ENCODE assay signal across 32 cellular contexts in the genomic region with DNA sequence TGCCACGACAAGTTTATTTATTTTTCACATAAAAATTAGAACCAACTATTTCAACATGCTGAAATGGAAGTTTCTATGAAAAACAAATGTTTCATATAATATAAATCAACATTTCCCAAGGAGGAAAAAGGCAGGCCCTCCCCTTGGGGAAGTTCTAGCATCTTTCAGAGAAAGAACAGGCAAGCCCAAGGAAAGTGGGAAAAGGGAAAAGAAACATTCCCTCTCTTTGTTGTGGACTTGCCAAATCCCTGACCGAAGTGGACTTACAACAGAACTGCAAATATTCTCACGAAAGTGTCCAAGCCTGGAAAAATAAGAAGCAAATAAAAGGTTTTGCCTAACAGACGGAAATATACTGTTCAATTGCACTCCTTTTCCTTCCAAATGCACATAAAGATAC.
"Had no signal": no experiment of that assay in that cellular context is flagged by ENCODE, and none has a peak within 500 bp of the region (broad histone marks: within the 10 kb centered on the region; RNA-seq: fewer than 3 reads in every experiment).

No MANE protein-coding gene starts in this region.

- H3K4me3 ChIP-seq: ascending aorta, cardiac muscle cell had no signal

- ATAC-seq: activated CD4-positive, CD25-positive, alpha-beta regulatory T cell treated with anti-CD3 and anti-CD28 coated beads, Interleukin-2, amount 50 U/mL, for 24 hours; activated CD8-positive, alpha-beta T cell treated with anti-CD3 and anti-CD28 coated beads for 36 hours; activated naive CD4-positive, alpha-beta T cell treated with anti-CD3 and anti-CD28 coated beads, Interleukin-2, amount 50 U/mL, for 72 hours; activated T-cell treated with anti-CD3 and anti-CD28 coated beads, Interleukin-2, amount 50 U/mL, for 4 hours; activated T-cell treated with anti-CD3 and anti-CD28 coated beads, Interleukin-2, amount 50 U/mL, for 72 hours; activated T-helper 17 cell treated with anti-CD3 and anti-CD28 coated beads, Interleukin-2, amount 50 U/mL, for 72 hours; WTC11 had no signal

- H3K27me3 ChIP-seq: ascending aorta, cardiac muscle cell had no signal

- DNase-seq: activated CD4-positive, alpha-beta memory T cell treated with anti-CD3 and anti-CD28 coated beads for 36 hours; activated CD4-positive, alpha-beta T cell treated with anti-CD3 and anti-CD28 coated beads for 4 hours; activated CD4-positive, alpha-beta T cell treated with anti-CD3 and anti-CD28 coated beads, Interleukin-2, amount 10 ng/mL, durations not matched to agents 24 days and 14 days; activated CD4-positive, alpha-beta T cell treated with anti-CD3 and anti-CD28 coated beads, Interleukin-2, amount 50 U/mL, for 1 hour; activated CD4-positive, alpha-beta T cell treated with anti-CD3 and anti-CD28 coated beads, Interleukin-2, amount 50 U/mL, for 4 hours; activated CD4-positive, CD25-positive, alpha-beta regulatory T cell; activated CD8-positive, alpha-beta memory T cell treated with anti-CD3 and anti-CD28 coated beads, Interleukin-2, amount 50 U/mL, for 4 hours; activated CD8-positive, alpha-beta T cell treated with anti-CD3 and anti-CD28 coated beads for 36 hours; activated effector memory CD4-positive, alpha-beta T cell treated with anti-CD3 and anti-CD28 coated beads, Interleukin-2, amount 50 U/mL, for 16 hours; activated gamma-delta T cell treated with Interleukin-2 at 50 U/mL for 16 hours; activated naive CD4-positive, alpha-beta T cell; activated naive CD4-positive, alpha-beta T cell treated with anti-CD3 and anti-CD28 coated beads for 36 hours; activated naive CD4-positive, alpha-beta T cell treated with anti-CD3 and anti-CD28 coated beads, Interleukin-2, amount 50 U/mL, for 16 hours; activated naive CD8-positive, alpha-beta T cell treated with anti-CD3 and anti-CD28 coated beads for 36 hours; activated T-cell treated with anti-CD3 and anti-CD28 coated beads for 4 hours; activated T-cell treated with anti-CD3 and anti-CD28 coated beads, Interleukin-2, amount 50 U/mL, for 1 hour; activated T-cell treated with anti-CD3 and anti-CD28 coated beads, Interleukin-2, amount 50 U/mL, for 4 hours; activated T-cell treated with anti-CD3 and anti-CD28 coated beads, Interleukin-2, amount 50 U/mL, for 72 hours; amygdala; anterior cingulate cortex; caudate nucleus; cerebellar nuclear complex; T-helper 1 cell; T-helper 2 cell; T-helper 9 cell; WERI-Rb-1 had no signal

- H3K36me3 ChIP-seq: ascending aorta, cardiac muscle cell, WERI-Rb-1 had no signal

- H3K9me3 ChIP-seq: ascending aorta had no signal
